In genomic region chr19:1251233-1251502, GRCh38 we compare ENCODE assay signal across 8 cellular contexts. TPM values are rescaled to one million over a fixed set of nuclear protein-coding genes. Genes with fewer than 3 reads are reported as not detected.
DNase-seq lines count a peak whose midpoint lies in the region; ATAC-seq, FAIRE-seq and TF ChIP-seq lines count a peak whose summit lies in the region.

No MANE protein-coding gene starts in this region.

- H3K9ac ChIP-seq in DND-41 (ENCODE audit: low read depth, low read length): peak overlapping the region; percentile 96
- H3K9ac ChIP-seq in astrocyte (ENCODE audit: low read length): peak overlapping the region; percentile 88

- H3K4me2 ChIP-seq in DND-41 (ENCODE audit: insufficient read depth, low read length) (peak overlapping the region; percentile 77), astrocyte (ENCODE audit: low read length) (peak overlapping the region; percentile 100)

- H3K36me3 Mint-ChIP-seq in astrocyte (ENCODE audit: low read depth, unreplicated experiment): peaks cover 2% of the 10 kb centered on the region
- H3K36me3 Mint-ChIP-seq in stimulated activated naive B cell treated with anti-CD40 and anti-IgM and Interleukin-4, amounts not matched to agents 10 μg/mL and 1 μg/mL and 100 μg/mL, for 72 hours: peaks cover 28 to 30% of the 10 kb centered on the region in 2 donors

- peak overlapping the region; percentile 87 for H3K27ac ChIP-seq in DND-41 (ENCODE audit: low read length)
- H3K27ac ChIP-seq in astrocyte (ENCODE audit: low read depth, low read length): peak overlapping the region; percentile 85

- H3K79me2 ChIP-seq in DND-41 (ENCODE audit: insufficient read depth, low read length) (peaks cover 52% of the 10 kb centered on the region), astrocyte (ENCODE audit: insufficient read depth, low read length) (peaks cover 68% of the 10 kb centered on the region)

- H3K27ac Mint-ChIP-seq in astrocyte (ENCODE audit: unreplicated experiment): peak overlapping the region; percentile 96
- H3K27ac Mint-ChIP-seq in stimulated activated naive B cell treated with anti-CD40 and anti-IgM and Interleukin-4, amounts not matched to agents 10 μg/mL and 1 μg/mL and 100 μg/mL, for 72 hours: peak overlapping the region; percentile 96

- in situ Hi-C loops in KBM-7 (cut with MboI; ENCODE audit: low pct_unique_long_range_greater_than_20kb, low sequenced_read_pairs): no loop called here

- H3K9me3 Mint-ChIP-seq in astrocyte (ENCODE audit: unreplicated experiment): no peaks in the 10 kb centered on the region
- H3K9me3 Mint-ChIP-seq in stimulated activated naive B cell treated with anti-CD40 and anti-IgM and Interleukin-4, amounts not matched to agents 10 μg/mL and 1 μg/mL and 100 μg/mL, for 72 hours: no peaks in the 10 kb centered on the region

- H2AFZ ChIP-seq in DND-41 (ENCODE audit: low read depth, low read length): no peak overlapping the region
- no peak overlapping the region for H2AFZ ChIP-seq in astrocyte (ENCODE audit: low read depth, low read length)

- peak; percentile 83 for DNase-seq in DND-41
- DNase-seq in KBM-7: peak; percentile 86
- no peak for DNase-seq in astrocyte (ENCODE audit: low read depth)
- DNase-seq in stimulated activated naive B cell treated with anti-CD40 and anti-IgM and Interleukin-4, amounts not matched to agents 10 μg/mL and 1 μg/mL and 100 μg/mL, for 72 hours: no peak
- no peak for DNase-seq in inferior parietal cortex (ENCODE audit: extremely low spot score)
- no peak for DNase-seq in GF-D8 (lab: John Stamatoyannopoulos, UW)

- H3K4me3 ChIP-seq in DND-41 (ENCODE audit: low read depth in 1 of 2, low read length in 2 of 2): peak overlapping the region; percentile 87 to 93
- peak overlapping the region; percentile 84 for H3K4me3 ChIP-seq in astrocyte (ENCODE audit: insufficient read depth, low read depth, low read length)
- H3K4me3 ChIP-seq in iPS-18c (ENCODE audit: insufficient read depth, low read depth, low read length): peak overlapping the region; percentile 84

- no peak for FAIRE-seq in astrocyte (lab: Jason Lieb, UNC)

- H4K20me1 ChIP-seq in DND-41 (ENCODE audit: insufficient read depth, low read length): peaks cover 47% of the 10 kb centered on the region
- H4K20me1 ChIP-seq in astrocyte (ENCODE audit: insufficient read depth, low read length): peaks cover 43% of the 10 kb centered on the region

- peaks cover 36% of the 10 kb centered on the region for H3K36me3 ChIP-seq in DND-41 (ENCODE audit: insufficient read depth, low read length)
- peaks cover 14% of the 10 kb centered on the region for H3K36me3 ChIP-seq in astrocyte (ENCODE audit: insufficient read depth, low read length)

- H3K4me3 Mint-ChIP-seq in astrocyte (ENCODE audit: unreplicated experiment): peak overlapping the region; percentile 92
- H3K4me3 Mint-ChIP-seq in stimulated activated naive B cell treated with anti-CD40 and anti-IgM and Interleukin-4, amounts not matched to agents 10 μg/mL and 1 μg/mL and 100 μg/mL, for 72 hours: peak overlapping the region; percentile 85 to 92

- peaks cover 47% of the 10 kb centered on the region for H3K4me1 ChIP-seq in DND-41 (ENCODE audit: insufficient read depth, low read length)
- peaks cover 36% of the 10 kb centered on the region for H3K4me1 ChIP-seq in astrocyte (ENCODE audit: insufficient read depth, low read length)

- H3K27me3 ChIP-seq in DND-41 (ENCODE audit: insufficient read depth, low read length, poor library complexity) (no peaks in the 10 kb centered on the region), astrocyte (ENCODE audit: insufficient read depth, low read length) (no peaks in the 10 kb centered on the region)

- ATAC-seq in DND-41 (ENCODE audit: insufficient read depth, low read depth): no peak
- ATAC-seq in stimulated activated naive B cell treated with anti-CD40 and anti-IgM and Interleukin-4, amounts not matched to agents 10 μg/mL and 1 μg/mL and 100 μg/mL, for 72 hours (replicated peaks): no peak
- ATAC-seq in HG03159 (IDR thresholded peaks at IDR 0.05; ENCODE audit: unreplicated experiment): no peak

- H3K27me3 Mint-ChIP-seq in astrocyte (ENCODE audit: low read depth, unreplicated experiment): no peaks in the 10 kb centered on the region
- no peaks in the 10 kb centered on the region for H3K27me3 Mint-ChIP-seq in stimulated activated naive B cell treated with anti-CD40 and anti-IgM and Interleukin-4, amounts not matched to agents 10 μg/mL and 1 μg/mL and 100 μg/mL, for 72 hours

- TF ChIP-seq CTCF in DND-41 (IDR thresholded peaks at IDR 0.05; ENCODE audit: borderline replicate concordance, extremely low read depth, low read length, poor library complexity, severe bottlenecking) (no peak), astrocyte (IDR thresholded peaks at IDR 0.05; ENCODE audit: insufficient read depth, low read depth, low read length) (no peak)

- H3K9me3 ChIP-seq in DND-41 (ENCODE audit: insufficient read depth, low read length, severe bottlenecking) (no peaks in the 10 kb centered on the region), astrocyte (ENCODE audit: insufficient read depth, low read depth, low read length) (no peaks in the 10 kb centered on the region), iPS-18c (ENCODE audit: control insufficient read depth, insufficient read depth, low read length) (peaks cover 2% of the 10 kb centered on the region)

- H3K4me1 Mint-ChIP-seq in astrocyte (ENCODE audit: low read depth, unreplicated experiment): peaks cover 5% of the 10 kb centered on the region
- H3K4me1 Mint-ChIP-seq in stimulated activated naive B cell treated with anti-CD40 and anti-IgM and Interleukin-4, amounts not matched to agents 10 μg/mL and 1 μg/mL and 100 μg/mL, for 72 hours: peaks cover 17 to 39% of the 10 kb centered on the region in 2 donors

RNA-seq across cellular contexts. Expression of gene MIDN, which starts 2.8 kb away (rescaled TPM):
- total RNA-seq in astrocyte: 119 and 141 TPM in 2 replicates

RNA-seq across cellular contexts. Expression of gene ATP5F1D, which starts 9.6 kb away (rescaled TPM):
- 154 and 170 TPM in 2 replicates for total RNA-seq in astrocyte

RNA-seq across cellular contexts. Expression of gene CBARP, which starts 13.4 kb away (rescaled TPM):
- 18.8 and 19.8 TPM in 2 replicates for total RNA-seq in astrocyte

RNA-seq across cellular contexts. Expression of gene CIRBP, which starts 18.0 kb away (rescaled TPM):
- 184 and 215 TPM in 2 replicates for total RNA-seq in astrocyte

RNA-seq across cellular contexts. Expression of gene FAM174C, which starts 24.2 kb away (rescaled TPM):
- 50.5 and 50.8 TPM in 2 replicates for total RNA-seq in astrocyte

Comparison
In these comparisons a context has a peak if more than half of its experiments do, and no peak if none do; other contexts are left out.
1. DNase-seq: peak in DND-41 (single experiment) and KBM-7 (single experiment); none in astrocyte (single experiment), stimulated activated naive B cell treated with anti-CD40 and anti-IgM and Interleukin-4, amounts not matched to agents 10 μg/mL and 1 μg/mL and 100 μg/mL, for 72 hours (single experiment), inferior parietal cortex (single experiment) and GF-D8 (single experiment).
2. Peak in every context shown above with its lines, with median percentiles within 50 percentile points of each other: H3K4me3 ChIP-seq.